In genomic region chr3:42127226-42127625, GRCh38 we compare ENCODE assay signal across 26 cellular contexts.
"Had no signal": no experiment of that assay in that cellular context is flagged by ENCODE, and none has a peak within 500 bp of the region (broad histone marks: within the 10 kb centered on the region; RNA-seq: fewer than 3 reads in every experiment).

No MANE protein-coding gene starts in this region.

- H3K27me3 ChIP-seq: adrenal gland, breast epithelium, gastrocnemius medialis, heart left ventricle, vagina had no signal

- H3K27ac ChIP-seq: adrenal gland, heart left ventricle, vagina had no signal

- DNase-seq: activated CD4-positive, alpha-beta T cell treated with anti-CD3 and anti-CD28 coated beads, Interleukin-2, amount 10 ng/mL, durations not matched to agents 7 days and 5 days; activated CD8-positive, alpha-beta memory T cell treated with anti-CD3 and anti-CD28 coated beads, Interleukin-2, amount 50 U/mL, for 48 hours; activated CD8-positive, alpha-beta T cell treated with anti-CD3 and anti-CD28 coated beads, Interleukin-2, amount 10 ng/mL, durations not matched to agents 7 days and 5 days; activated gamma-delta T cell; activated T-cell treated with anti-CD3 and anti-CD28 coated beads, Interleukin-2, amount 50 U/mL, for 48 hours; adrenal gland; cortex of kidney; gastrocnemius medialis; heart left ventricle; kidney; midbrain; occipital lobe; posterior cingulate gyrus; retina; stimulated activated CD4-positive, alpha-beta T cell treated with anti-CD3 and anti-CD28 coated beads, Interleukin-12 subunit alpha, Interleukin-12 subunit beta, amount 100 ng/mL, for 4 hours; stimulated activated CD4-positive, alpha-beta T cell treated with anti-CD3 and anti-CD28 coated beads, Interleukin-1b, Interleukin-23, amount 100 ng/mL, for 48 hours; stimulated activated CD8-positive, alpha-beta memory T cell treated with anti-CD3 and anti-CD28 coated beads, Interleukin-4, amount 100 ng/mL, for 48 hours; T-helper 9 cell; trophoblast cell had no signal

- FAIRE-seq: astrocyte, kidney had no signal

- ATAC-seq: activated CD4-positive, CD25-positive, alpha-beta regulatory T cell treated with anti-CD3 and anti-CD28 coated beads, Interleukin-2, amount 50 U/mL, for 24 hours; activated CD8-positive, alpha-beta T cell treated with anti-CD3 and anti-CD28 coated beads, Interleukin-2, amount 10 ng/mL, durations not matched to agents 7 days and 5 days; activated naive CD4-positive, alpha-beta T cell treated with anti-CD3 and anti-CD28 coated beads, Interleukin-2, amount 50 U/mL, for 72 hours; gastrocnemius medialis; heart left ventricle; left lobe of liver had no signal

- H3K4me3 ChIP-seq: adrenal gland, breast epithelium, gastrocnemius medialis, heart left ventricle, vagina had no signal

- H3K36me3 Mint-ChIP-seq: activated naive CD4-positive, alpha-beta T cell treated with anti-CD3 and anti-CD28 coated beads, Interleukin-2, amount 50 U/mL, for 72 hours had no signal

- H3K27ac Mint-ChIP-seq: activated CD4-positive, alpha-beta T cell treated with anti-CD3 and anti-CD28 coated beads, Interleukin-2, amount 10 ng/mL, durations not matched to agents 7 days and 5 days; activated CD8-positive, alpha-beta T cell treated with anti-CD3 and anti-CD28 coated beads, Interleukin-2, amount 10 ng/mL, durations not matched to agents 7 days and 5 days; activated naive CD4-positive, alpha-beta T cell treated with anti-CD3 and anti-CD28 coated beads, Interleukin-2, amount 50 U/mL, for 72 hours; stimulated activated naive CD8-positive, alpha-beta T cell treated with anti-CD3 and anti-CD28 coated beads, Interleukin-15, Interleukin-2, amounts not matched to agents 100 ng/mL and 50 ng/mL, for 24 hours had no signal

- H3K9me3 Mint-ChIP-seq: activated CD4-positive, alpha-beta T cell treated with anti-CD3 and anti-CD28 coated beads, Interleukin-2, amount 10 ng/mL, durations not matched to agents 7 days and 5 days; activated naive CD4-positive, alpha-beta T cell treated with anti-CD3 and anti-CD28 coated beads, Interleukin-2, amount 50 U/mL, for 72 hours; stimulated activated naive CD8-positive, alpha-beta T cell treated with anti-CD3 and anti-CD28 coated beads, Interleukin-15, Interleukin-2, amounts not matched to agents 100 ng/mL and 50 ng/mL, for 24 hours had no signal

- H3K36me3 ChIP-seq: breast epithelium had no signal

- H3K4me1 ChIP-seq: adrenal gland had no signal

- H3K27me3 Mint-ChIP-seq: activated CD4-positive, alpha-beta T cell treated with anti-CD3 and anti-CD28 coated beads, Interleukin-2, amount 10 ng/mL, durations not matched to agents 7 days and 5 days; stimulated activated naive CD8-positive, alpha-beta T cell treated with anti-CD3 and anti-CD28 coated beads, Interleukin-15, Interleukin-2, amounts not matched to agents 100 ng/mL and 50 ng/mL, for 24 hours had no signal

- H3K4me3 Mint-ChIP-seq: activated CD4-positive, alpha-beta T cell treated with anti-CD3 and anti-CD28 coated beads, Interleukin-2, amount 10 ng/mL, durations not matched to agents 7 days and 5 days; activated CD8-positive, alpha-beta T cell treated with anti-CD3 and anti-CD28 coated beads, Interleukin-2, amount 10 ng/mL, durations not matched to agents 7 days and 5 days; stimulated activated naive CD8-positive, alpha-beta T cell treated with anti-CD3 and anti-CD28 coated beads, Interleukin-15, Interleukin-2, amounts not matched to agents 100 ng/mL and 50 ng/mL, for 24 hours had no signal

- H3K9me3 ChIP-seq: adrenal gland, breast epithelium, gastrocnemius medialis, heart left ventricle, vagina had no signal
